Comparison of ENCODE assay signal across 8 cellular contexts in the genomic region with DNA sequence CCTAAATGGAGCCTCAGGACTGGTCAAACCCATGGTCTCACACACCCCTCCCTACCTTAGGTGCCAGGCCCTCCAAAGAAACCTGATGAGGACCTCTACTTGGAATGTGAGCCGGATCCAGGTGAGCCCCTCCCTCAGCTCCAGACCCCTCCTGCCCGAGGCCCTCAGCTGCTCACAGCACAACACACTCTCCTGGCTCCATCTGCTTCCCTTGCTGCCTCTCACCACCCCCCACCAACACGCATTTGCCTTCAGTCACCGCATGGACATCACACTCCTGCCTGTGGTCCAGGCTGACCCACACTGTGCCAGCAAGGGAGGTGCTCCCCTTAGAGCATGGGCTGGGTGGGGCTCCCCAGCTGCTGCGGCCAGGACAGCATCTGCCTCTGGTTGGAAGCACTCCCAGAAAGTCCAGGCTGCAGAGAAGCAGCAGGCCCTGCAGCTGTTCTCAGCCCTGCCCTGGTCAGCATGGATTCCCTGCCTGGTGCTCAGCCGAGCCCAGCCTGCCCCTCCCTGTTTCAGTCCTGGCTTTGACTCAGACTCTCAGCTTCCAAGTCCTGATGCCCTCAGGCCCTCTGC. TPM values are rescaled to one million over a fixed set of nuclear protein-coding genes. Genes with fewer than 3 reads are reported as not detected.
DNase-seq lines count a peak whose midpoint lies in the region; ATAC-seq and TF ChIP-seq lines count a peak whose summit lies in the region.

No MANE protein-coding gene starts in this region.

- H3K9me2 ChIP-seq in GM23248 (ENCODE audit: insufficient read depth) = no peaks in the 10 kb centered on the region

- peaks cover 9% of the 10 kb centered on the region for H3K4me1 ChIP-seq in GM23248 (ENCODE audit: insufficient read depth)
- peaks cover 4% of the 10 kb centered on the region for H3K4me1 ChIP-seq in prostate gland (replicated peaks)

- TF ChIP-seq POLR2A in prostate gland (IDR thresholded peaks at IDR 0.05) = no peak

- no peak overlapping the region for H3K4me2 ChIP-seq in GM23248 (ENCODE audit: unreplicated experiment)

- WGBS in GM23248 (ENCODE audit: low coverage in 1 of 2, low lambda C conversion rate in 2 of 2, missing lambda C conversion rate in 2 of 2), 2 experiments = 23 to 33% methylated on average over 5 to 6 of the region's 6 CpGs
- 39% methylated on average over 5 of the region's 6 CpGs for WGBS in prostate gland

- in situ Hi-C loops in GM23248 (cut with MboI) = no loop called here

- peaks cover 8% of the 10 kb centered on the region; the same call in 1 of the 2 replicates for H3F3A ChIP-seq in GM23248 (ENCODE audit: insufficient read depth)

- H3K9ac ChIP-seq in GM23248 = no peak overlapping the region

- intact Hi-C loops in head of caudate nucleus (cut with DNase I) = no loop called here
- intact Hi-C loops in prostate gland (cut with DNase I) = no loop called here

- ATAC-seq in SK-N-SH treated with all-trans-retinoic acid at 6 μM for 48 hours = peak; percentile 73
- no peak for ATAC-seq in GM19452 (IDR thresholded peaks at IDR 0.05; ENCODE audit: unreplicated experiment)
- no peak for ATAC-seq in GM21619 (IDR thresholded peaks at IDR 0.05; ENCODE audit: unreplicated experiment)
- ATAC-seq in GM21447 (IDR thresholded peaks at IDR 0.05; ENCODE audit: unreplicated experiment) = no peak

- DNase-seq in GM23248 (peak; percentile 95), head of caudate nucleus (peak; percentile 78 to 97 (median 92)), prostate gland (ENCODE audit: low spot score) (no peak), MV-4-11 (lab: John Stamatoyannopoulos, UW) (no peak)

- H3K79me2 ChIP-seq in GM23248 (ENCODE audit: insufficient read depth) = no peaks in the 10 kb centered on the region

- no peak for TF ChIP-seq CTCF in prostate gland (IDR thresholded peaks at IDR 0.05)

- H4K20me1 ChIP-seq in GM23248 (ENCODE audit: insufficient read depth) = no peaks in the 10 kb centered on the region

- H3K36me3 ChIP-seq in GM23248 (ENCODE audit: low read depth) = no peaks in the 10 kb centered on the region
- no peaks in the 10 kb centered on the region for H3K36me3 ChIP-seq in prostate gland

- H3K9me3 ChIP-seq in GM23248 (ENCODE audit: low read depth) (no peaks in the 10 kb centered on the region), prostate gland (no peaks in the 10 kb centered on the region)

- H3K4me3 ChIP-seq in GM23248 = no peak overlapping the region
- H3K4me3 ChIP-seq in prostate gland = no peak overlapping the region

- H3K27ac ChIP-seq in GM23248 (no peak overlapping the region), prostate gland (peak overlapping the region; percentile 34 to 50)

- no peak overlapping the region for H2AFZ ChIP-seq in GM23248

- no peaks in the 10 kb centered on the region for H3K27me3 ChIP-seq in GM23248 (replicated peaks; ENCODE audit: insufficient read depth)
- H3K27me3 ChIP-seq in prostate gland (replicated peaks; ENCODE audit: insufficient read depth) = no peaks in the 10 kb centered on the region

TF ChIP-seq in SK-N-SH treated with all-trans-retinoic acid at 6 μM for 48 hours, 23 proteins besides CTCF, POLR2A, EP300 and RAD21:
- no peak for TF ChIP-seq OSR1 (CRISPR knock-in tag; IDR thresholded peaks at IDR 0.05)
- TF ChIP-seq ZNF565 (CRISPR knock-in tag; conservative IDR thresholded peaks at IDR 0.05; ENCODE audit: low read depth) = no peak
- TF ChIP-seq TSHZ2 (CRISPR knock-in tag; IDR thresholded peaks at IDR 0.05) = peak; percentile 58; the same call in 1 of the 2 replicates
- peak; percentile 77; the same call in 1 of the 2 replicates for TF ChIP-seq TCF4 (CRISPR knock-in tag; IDR thresholded peaks at IDR 0.05; ENCODE audit: borderline replicate concordance)
- no peak for TF ChIP-seq ZNF8 (CRISPR knock-in tag; IDR thresholded peaks at IDR 0.05)
TF ChIP-seq in SK-N-SH treated with all-trans-retinoic acid at 6 μM for 48 hours: peak in this region for 2.

RNA-seq across cellular contexts. Expression of gene SH2D6, which starts 15.1 kb away (rescaled TPM):
- not detected in 2 replicates for total RNA-seq in GM23248 (2014; rRNA removed; shearing (Covaris generic))
- polyA plus RNA-seq in GM23248 (2016; fragmentation: Nextera tagmentation; extraction: Ambion mirVana) = 0.31 TPM in 1 of 2 replicates, not detected in the other
- 1 to 10 TPM in 1 of 2 donors, under 1 TPM in 1; 0.23 to 1.8 TPM for total RNA-seq in prostate gland

RNA-seq across cellular contexts. Expression of gene CAPG, which starts 23.4 kb away (rescaled TPM):
- 223 and 249 TPM in 2 replicates for total RNA-seq in GM23248 (2014; rRNA removed; shearing (Covaris generic))
- 346 and 384 TPM in 2 replicates for polyA plus RNA-seq in GM23248 (2016; fragmentation: Nextera tagmentation; extraction: Ambion mirVana)
- 10 to 100 TPM; 80.7 to 96.1 TPM for total RNA-seq in prostate gland

Comparison
In these comparisons a context has a peak if more than half of its experiments do, and no peak if none do; other contexts are left out.
1. DNase-seq: peak in GM23248 (single experiment) and head of caudate nucleus (42 of 42); none in prostate gland (single experiment) and MV-4-11 (single experiment).